ENCODE assay signal across 14 cellular contexts in genomic region chr12:52956987-52957386, GRCh38. TPM values are rescaled to one million over a fixed set of nuclear protein-coding genes. Genes with fewer than 3 reads are reported as not detected.
DNase-seq lines count a peak whose midpoint lies in the region; ATAC-seq, FAIRE-seq and TF ChIP-seq lines count a peak whose summit lies in the region.
"Had no signal": no experiment of that assay in that cellular context is flagged by ENCODE, and none has a peak within 500 bp of the region (broad histone marks: within the 10 kb centered on the region; RNA-seq: fewer than 3 reads in every experiment).

No MANE protein-coding gene starts in this region.

- no peak for TF ChIP-seq EP300 in A549 (IDR thresholded peaks at IDR 0.05)

- H3K4me2 ChIP-seq in A549 (no peak overlapping the region), PC-3 (ENCODE audit: low read length) (no peak overlapping the region)
- H3K4me2 ChIP-seq: BLaER1 treated with 17β-estradiol and CSF1 and Interleukin-3, amounts not matched to agents 10 nM and 100 nM had no signal

- POLR2A ChIA-PET in A549 (lab: Yijun Ruan, JAX): interaction anchor here (0.8 to 3.9 kb wide), 4 partner anchors 12 to 52 kb away, joined by 4 to 33 read pairs (median 10); partner anchors contain the start of gene KRT8
- POLR2A ChIA-PET in WTC11 (lab: Charles Lee): interaction anchor here (0.7 to 1.7 kb wide), 4 partner anchors 8 to 75 kb away, joined by 3 to 9 read pairs (median 6); partner anchors contain the start of gene KRT8
- POLR2A ChIA-PET in PC-3 (lab: Charles Lee; ENCODE audit: unreplicated experiment): no interaction called here

- CTCF ChIA-PET in A549 (lab: Yijun Ruan, JAX): interaction anchor here (0.8 to 44.4 kb wide), 13 partner anchors 9 to 76 kb away, joined by 3 to 1736 read pairs (median 4); partner anchors contain the start of gene KRT8
- CTCF ChIA-PET in WTC11 (lab: Charles Lee): interaction anchor here (1.0 to 3.5 kb wide), 9 partner anchors 8 to 374 kb away, joined by 3 to 26 read pairs (median 6); partner anchors contain the start of gene KRT8
- CTCF ChIA-PET in PC-3 (lab: Charles Lee): interaction anchor here (1.0 kb wide), 1 partner anchor 23 kb away, joined by 3 read pairs; no protein-coding TSS in a partner anchor

- FAIRE-seq in A549 (lab: Jason Lieb, UNC) (no peak), G401.6 (lab: Jason Lieb, UNC) (peak; percentile 97)

- no peak overlapping the region for H2AFZ ChIP-seq in PC-3 (ENCODE audit: low read length)

- H3K36me3 Mint-ChIP-seq in WTC11: peaks cover 12% of the 10 kb centered on the region

- no peak for TF ChIP-seq POLR2A in A549 (IDR thresholded peaks at IDR 0.05; ENCODE audit: low read length)

- H3K4me3 ChIP-seq in A549 (no peak overlapping the region), PC-3 (ENCODE audit: low read length) (no peak overlapping the region)
- H3K4me3 ChIP-seq: BLaER1 treated with 17β-estradiol and CSF1 and Interleukin-3, amounts not matched to agents 10 nM and 100 nM; vagina had no signal

- H3K36me3 ChIP-seq in PC-3 (ENCODE audit: low read depth, low read length): peaks cover 11% of the 10 kb centered on the region
- H3K36me3 ChIP-seq: BLaER1 treated with 17β-estradiol and CSF1 and Interleukin-3, amounts not matched to agents 10 nM and 100 nM; vagina had no signal

- H3F3A ChIP-seq in PC-3 (ENCODE audit: low read length, unreplicated experiment): no peaks in the 10 kb centered on the region

- H4K20me1 ChIP-seq in PC-3 (ENCODE audit: low read length): peaks cover 14% of the 10 kb centered on the region
- H4K20me1 ChIP-seq: BLaER1 treated with 17β-estradiol and CSF1 and Interleukin-3, amounts not matched to agents 10 nM and 100 nM had no signal

- in situ Hi-C loops in ACHN (cut with HindIII; ENCODE audit: low pct_ligation_motif_present, low pct_unique_long_range_greater_than_20kb, low sequenced_read_pairs): no loop called here

- H3K4me1 Mint-ChIP-seq in WTC11: peaks cover 15% of the 10 kb centered on the region
- H3K4me1 Mint-ChIP-seq: neural crest cell had no signal

- H3K27me3 Mint-ChIP-seq in WTC11 (ENCODE audit: low read depth): no peaks in the 10 kb centered on the region; the same call in 1 of the 2 replicates

- peak overlapping the region; percentile 18 to 61; a peak in 3 of 6 replicates for H3K27ac ChIP-seq in A549
- no peak overlapping the region for H3K27ac ChIP-seq in PC-3 (ENCODE audit: low read length)
- H3K27ac ChIP-seq: BLaER1 treated with 17β-estradiol and CSF1 and Interleukin-3, amounts not matched to agents 10 nM and 100 nM; vagina had no signal

- peaks cover under 1% of the 10 kb centered on the region for H3K79me2 ChIP-seq in PC-3 (ENCODE audit: low read length)

- no peak for TF ChIP-seq CTCF in A549 (IDR thresholded peaks at IDR 0.05)
- no peak for TF ChIP-seq CTCF in WTC11 (IDR thresholded peaks at IDR 0.05)
- no peak for TF ChIP-seq CTCF in PC-3 (conservative IDR thresholded peaks at IDR 0.05; ENCODE audit: low read depth, low read length)

- no peak overlapping the region for H3K4me3 Mint-ChIP-seq in WTC11
- H3K4me3 Mint-ChIP-seq: dendritic cell treated with granulocyte-macrophage colony-stimulating factor and Interleukin-4, amounts not matched to agents 40 ng/mL and 50 ng/mL, for 4 days; neural crest cell had no signal

- intact Hi-C loops in PC-3 (cut with micrococcal nuclease): no loop called here

- DNase-seq in A549 (ENCODE audit: low read depth in 1 of 2, low spot score in 1 of 2) (peak in 1 of 2 experiments; percentile 69), NCI-H2171 (lab: John Stamatoyannopoulos, UW) (peak; percentile 95), WTC11 (ENCODE audit: low spot score) (no peak), hypothalamus (lab: John Stamatoyannopoulos, UW) (no peak), ACHN (no peak), PC-3 (no peak)
- DNase-seq: activated CD4-positive, alpha-beta T cell treated with anti-CD3 and anti-CD28 coated beads for 4 hours; SIG-M5 had no signal

- no peak overlapping the region for H3K9ac ChIP-seq in PC-3 (ENCODE audit: low read length)
- H3K9ac ChIP-seq: BLaER1 treated with 17β-estradiol and CSF1 and Interleukin-3, amounts not matched to agents 10 nM and 100 nM had no signal

- H3K4me1 ChIP-seq in A549 (peaks cover 21% of the 10 kb centered on the region), PC-3 (ENCODE audit: insufficient read depth, low read length) (no peaks in the 10 kb centered on the region)
- H3K4me1 ChIP-seq: vagina had no signal

- ATAC-seq in A549: peak; percentile 25 to 43; a peak in 3 of 6 replicates
- peak; percentile 36 for ATAC-seq in WTC11
- ATAC-seq in HG03108 (IDR thresholded peaks at IDR 0.05; ENCODE audit: unreplicated experiment): no peak
- no peak for ATAC-seq in PC-3

- H3K9me3 ChIP-seq in A549: no peaks in the 10 kb centered on the region
- H3K9me3 ChIP-seq in PC-3 (ENCODE audit: low read length): no peaks in the 10 kb centered on the region
- H3K9me3 ChIP-seq: BLaER1 treated with 17β-estradiol and CSF1 and Interleukin-3, amounts not matched to agents 10 nM and 100 nM; vagina had no signal

- H3K27me3 ChIP-seq in PC-3 (ENCODE audit: low read length): no peaks in the 10 kb centered on the region
- H3K27me3 ChIP-seq: BLaER1 treated with 17β-estradiol and CSF1 and Interleukin-3, amounts not matched to agents 10 nM and 100 nM; vagina had no signal

- H3K27ac Mint-ChIP-seq in WTC11: peak overlapping the region; percentile 55
- H3K27ac Mint-ChIP-seq: dendritic cell treated with granulocyte-macrophage colony-stimulating factor and Interleukin-4, amounts not matched to agents 40 ng/mL and 50 ng/mL, for 4 days had no signal

- WGBS in A549 (ENCODE audit: missing lambda C conversion rate): 44% methylated on average over 5 of the region's 5 CpGs

- BruUV-seq in PC-3 (replicated peaks; lab: Mats Ljungman, UMichigan): no TSS peak

- H3K9me2 ChIP-seq in PC-3 (replicated peaks; ENCODE audit: low read length): no peaks in the 10 kb centered on the region

- TF ChIP-seq RAD21 in A549 (conservative IDR thresholded peaks at IDR 0.05 in 1 of 2, IDR thresholded peaks at IDR 0.05 in 1 of 2): no peak

- no peaks in the 10 kb centered on the region for H3K9me3 Mint-ChIP-seq in WTC11
- H3K9me3 Mint-ChIP-seq: dendritic cell treated with granulocyte-macrophage colony-stimulating factor and Interleukin-4, amounts not matched to agents 40 ng/mL and 50 ng/mL, for 4 days; neural crest cell had no signal

TF ChIP-seq in A549, 52 proteins besides CTCF, POLR2A, EP300 and RAD21 (continues in another document):
- TF ChIP-seq JUN (IDR thresholded peaks at IDR 0.05) (no peak), KDM1A (IDR thresholded peaks at IDR 0.05; ENCODE audit: low read depth) (no peak), TP53 (CRISPR knock-in tag; IDR thresholded peaks at IDR 0.05) (no peak), BHLHE40 (IDR thresholded peaks at IDR 0.05; ENCODE audit: low read depth, low read length) (no peak), ZSCAN20 (CRISPR knock-in tag; IDR thresholded peaks at IDR 0.05) (no peak), EHMT2 (IDR thresholded peaks at IDR 0.05; ENCODE audit: low read depth) (no peak), CBX2 (IDR thresholded peaks at IDR 0.05; ENCODE audit: borderline replicate concordance, low read depth) (no peak)
- TF ChIP-seq, protein P1, sequence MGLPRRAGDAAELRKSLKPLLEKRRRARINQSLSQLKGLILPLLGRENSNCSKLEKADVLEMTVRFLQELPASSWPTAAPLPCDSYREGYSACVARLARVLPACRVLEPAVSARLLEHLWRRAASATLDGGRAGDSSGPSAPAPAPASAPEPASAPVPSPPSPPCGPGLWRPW (IDR thresholded peaks at IDR 0.05): no peak

TF ChIP-seq in WTC11, 78 proteins besides CTCF, POLR2A, EP300 and RAD21 (continues in another document):
- TF ChIP-seq JUN (CRISPR knock-in tag; IDR thresholded peaks at IDR 0.05): no peak
- no peak for TF ChIP-seq NR2C2 (CRISPR knock-in tag; IDR thresholded peaks at IDR 0.05)
- no peak for TF ChIP-seq FOXP4 (CRISPR knock-in tag; IDR thresholded peaks at IDR 0.05)

RNA-seq across cellular contexts. Expression of gene KRT18, which starts 8.1 kb away (rescaled TPM):
- polyA plus RNA-seq in A549 (2011; rRNA removed) (2,476 and 2,635 TPM in 2 replicates), A549 (2017; fragmentation: RNase III; extraction: RNeasy Plus Mini Kit Qiagen cat#74134 plus additional on column Dnase treatment) (2,534 to 2,941 TPM (median 2,752 TPM) in 3 replicates)
- polyA plus RNA-seq in A549 (2012; cell fraction: cytosol; rRNA removed): 2,127 and 2,527 TPM in 2 replicates
- 3,075 and 3,600 TPM in 2 replicates for polyA plus RNA-seq in A549 (2012; cell fraction: nucleus; rRNA removed)
- polyA minus RNA-seq in A549 (2011; rRNA and poly(A)+ RNA removed): 2,971 and 3,475 TPM in 2 replicates
- total RNA-seq in WTC11 (2021) (461 to 525 TPM (median 465 TPM) in 3 replicates), PC-3 (2014; rRNA removed) (1,461 and 1,545 TPM in 2 replicates)

RNA-seq across cellular contexts. Expression of gene EIF4B, which starts 49.3 kb away (rescaled TPM):
- polyA plus RNA-seq in A549 (2011; rRNA removed) (577 and 650 TPM in 2 replicates), A549 (2017; fragmentation: RNase III; extraction: RNeasy Plus Mini Kit Qiagen cat#74134 plus additional on column Dnase treatment) (363 to 377 TPM (median 375 TPM) in 3 replicates)
- 209 and 256 TPM in 2 replicates for polyA plus RNA-seq in A549 (2012; cell fraction: cytosol; rRNA removed)
- polyA plus RNA-seq in A549 (2012; cell fraction: nucleus; rRNA removed): 167 and 231 TPM in 2 replicates
- 707 and 843 TPM in 2 replicates for polyA minus RNA-seq in A549 (2011; rRNA and poly(A)+ RNA removed)
- total RNA-seq in WTC11 (2021) (730 to 860 TPM (median 838 TPM) in 3 replicates), PC-3 (2014; rRNA removed) (424 and 434 TPM in 2 replicates)

RNA-seq across cellular contexts. Expression of gene KRT8, which starts 52.1 kb away (rescaled TPM):
- 1,385 and 2,250 TPM in 2 replicates for polyA plus RNA-seq in A549 (2011; rRNA removed)
- polyA plus RNA-seq in A549 (2012; cell fraction: cytosol; rRNA removed): 2,547 and 2,774 TPM in 2 replicates
- polyA plus RNA-seq in A549 (2012; cell fraction: nucleus; rRNA removed): 3,370 and 4,681 TPM in 2 replicates
- polyA plus RNA-seq in A549 (2017; fragmentation: RNase III; extraction: RNeasy Plus Mini Kit Qiagen cat#74134 plus additional on column Dnase treatment): 3,173 to 3,781 TPM (median 3,633 TPM) in 3 replicates
- polyA minus RNA-seq in A549 (2011; rRNA and poly(A)+ RNA removed): 2,077 and 2,477 TPM in 2 replicates
- 424 to 477 TPM (median 429 TPM) in 3 replicates for total RNA-seq in WTC11 (2021)
- total RNA-seq in PC-3 (2014; rRNA removed): 719 and 1,028 TPM in 2 replicates

Comparison
In these comparisons a context has a peak if more than half of its experiments do, and no peak if none do; other contexts are left out.
1. ATAC-seq: peak in A549 (2 of 2) and WTC11 (single experiment); none in HG03108 (single experiment) and PC-3 (single experiment).